In the genomic region with DNA sequence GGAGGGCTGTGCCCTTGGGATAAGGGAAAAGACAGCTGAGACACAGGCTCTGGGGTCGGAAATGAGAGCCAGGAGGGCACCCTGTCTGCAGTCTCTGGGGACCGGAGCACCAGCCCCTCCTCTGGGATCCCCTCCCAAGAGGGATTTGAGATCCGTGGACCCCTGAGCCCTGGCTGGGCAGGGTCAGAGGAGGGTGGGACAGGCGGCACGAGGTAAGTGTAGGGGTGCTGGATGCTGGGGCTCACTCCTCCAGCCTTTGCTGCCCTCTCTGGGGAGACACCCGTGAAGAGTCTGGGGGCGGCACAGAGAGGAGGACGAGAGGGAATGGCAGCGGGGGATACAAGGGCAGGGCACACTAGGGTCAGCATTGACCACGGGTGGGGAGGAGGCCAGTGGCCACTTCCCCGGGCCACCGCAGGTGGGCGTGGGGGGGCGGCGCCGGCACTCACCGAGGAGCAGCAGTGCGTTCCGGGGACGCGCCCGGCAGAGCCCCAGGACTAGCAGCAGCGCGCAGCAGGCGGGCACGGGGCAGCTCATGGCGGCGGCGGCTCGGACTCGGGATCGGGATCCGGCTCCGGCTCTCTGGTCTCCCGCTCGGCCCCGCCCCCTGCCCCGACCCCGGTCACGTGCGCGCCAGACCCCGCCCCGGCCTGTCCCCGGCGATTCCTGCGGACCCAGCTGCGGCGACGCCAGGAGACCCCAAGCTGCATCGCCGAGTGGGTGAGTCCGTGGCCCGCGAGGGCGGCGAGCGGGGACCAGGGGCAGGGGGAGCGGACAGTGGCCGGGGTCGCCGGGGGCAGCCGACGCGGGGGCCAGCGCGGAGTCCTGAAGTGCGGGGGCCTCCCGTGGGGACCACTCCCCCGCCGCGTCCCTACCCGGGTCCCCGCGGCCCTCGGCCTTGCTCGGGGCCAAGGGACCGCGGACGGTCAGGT, we compare ENCODE assay signal across 8 cellular contexts. TPM values are rescaled to one million over a fixed set of nuclear protein-coding genes. Genes with fewer than 3 reads are reported as not detected.
DNase-seq lines count a peak whose midpoint lies in the region; ATAC-seq and TF ChIP-seq lines count a peak whose summit lies in the region.

A gene (minus strand): TSS at position 557 of the 932 bp plus-strand sequence. CDS start 20 bp downstream, at position 537.
A gene (plus strand): TSS at position 651 of the 932 bp plus-strand sequence. CDS start 1,134 bp downstream, outside the sequence.

- TF ChIP-seq EP300 in Ishikawa (IDR thresholded peaks at IDR 0.05; ENCODE audit: borderline replicate concordance): no peak

- H3K27me3 ChIP-seq in rectal smooth muscle tissue (ENCODE audit: control insufficient read depth, insufficient read depth, low read length) (no peaks in the 10 kb centered on the region), vagina (no peaks in the 10 kb centered on the region)

- peak within 1 kb of the TSS; percentile 77 for H3K27ac ChIP-seq in rectal smooth muscle tissue (ENCODE audit: low read depth, low read length)
- peak within 1 kb of the TSS; percentile 90 for H3K27ac ChIP-seq in vagina

- peak; percentile 96 for ATAC-seq in left ventricle myocardium superior

- intact Hi-C loops in left ventricle myocardium superior (cut with micrococcal nuclease): no loop called here
- intact Hi-C loops in vagina (cut with DNase I): no loop called here

- H3K9ac ChIP-seq in rectal smooth muscle tissue (ENCODE audit: low read length): peak within 1 kb of the TSS; percentile 97

- TF ChIP-seq CTCF in AG10803 (conservative IDR thresholded peaks at IDR 0.05; ENCODE audit: low read length) (no peak), vagina (IDR thresholded peaks at IDR 0.05) (no peak)

- DNase-seq in AG10803 (ENCODE audit: low read depth) (peak; percentile 52), T-helper 1 cell (peak; percentile 42 to 58 (median 56)), amygdala (lab: John Stamatoyannopoulos, UW) (peak in 50 of 56 donors; percentile 7 to 79 (median 46)), left ventricle myocardium superior (peak; percentile 90), vagina (ENCODE audit: extremely low spot score in 2 of 2) (no peak)

- TF ChIP-seq POLR2A in GM19099 (IDR thresholded peaks at IDR 0.05; ENCODE audit: extremely low read depth, insufficient read length, low read depth) (peak; percentile 30), vagina (IDR thresholded peaks at IDR 0.05) (no peak)

- H3K4me1 ChIP-seq in rectal smooth muscle tissue (ENCODE audit: control insufficient read depth, insufficient read depth, low read length) (peaks cover 9% of the 10 kb centered on the region), vagina (peaks cover 42% of the 10 kb centered on the region)

- TF ChIP-seq RAD21 in Ishikawa (IDR thresholded peaks at IDR 0.05; ENCODE audit: low read depth): no peak

- no peaks in the 10 kb centered on the region for H3K9me3 ChIP-seq in vagina

- peak within 1 kb of the TSS; percentile 85 for H3K4me3 ChIP-seq in AG10803 (ENCODE audit: low read length)
- H3K4me3 ChIP-seq in rectal smooth muscle tissue (ENCODE audit: low read length): peak within 1 kb of the TSS; percentile 90
- H3K4me3 ChIP-seq in vagina: peak within 1 kb of the TSS; percentile 77 to 88

- H3K36me3 ChIP-seq in rectal smooth muscle tissue (ENCODE audit: control insufficient read depth, insufficient read depth, low read length): peaks cover 11% of the 10 kb centered on the region
- H3K36me3 ChIP-seq in vagina: peaks cover 0 to 8% of the 10 kb centered on the region in 2 donors

TF ChIP-seq in Ishikawa, 13 proteins besides CTCF, POLR2A, EP300 and RAD21:
- TF ChIP-seq FOXM1 (IDR thresholded peaks at IDR 0.05; ENCODE audit: borderline replicate concordance, low read depth): no peak
- no peak for TF ChIP-seq TEAD4 (IDR thresholded peaks at IDR 0.05)
- TF ChIP-seq ZBTB7A (IDR thresholded peaks at IDR 0.05; ENCODE audit: low read depth): peak; percentile 92
- no peak; the same call in 1 of the 2 replicates for TF ChIP-seq TAF1 (IDR thresholded peaks at IDR 0.05; ENCODE audit: low read depth)
- peak; percentile 77; the same call in 1 of the 2 replicates for TF ChIP-seq YY1 (IDR thresholded peaks at IDR 0.05; ENCODE audit: low read depth)
- TF ChIP-seq, protein P1, sequence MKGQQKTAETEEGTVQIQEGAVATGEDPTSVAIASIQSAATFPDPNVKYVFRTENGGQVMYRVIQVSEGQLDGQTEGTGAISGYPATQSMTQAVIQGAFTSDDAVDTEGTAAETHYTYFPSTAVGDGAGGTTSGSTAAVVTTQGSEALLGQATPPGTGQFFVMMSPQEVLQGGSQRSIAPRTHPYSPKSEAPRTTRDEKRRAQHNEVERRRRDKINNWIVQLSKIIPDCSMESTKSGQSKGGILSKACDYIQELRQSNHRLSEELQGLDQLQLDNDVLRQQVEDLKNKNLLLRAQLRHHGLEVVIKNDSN (IDR thresholded peaks at IDR 0.05): peak; percentile 94
- no peak for TF ChIP-seq CEBPB (IDR thresholded peaks at IDR 0.05)
- no peak for TF ChIP-seq CREB1 (IDR thresholded peaks at IDR 0.05; ENCODE audit: low read depth)
- TF ChIP-seq EGR1 (IDR thresholded peaks at IDR 0.05): no peak
- TF ChIP-seq TCF12 (IDR thresholded peaks at IDR 0.05; ENCODE audit: low read depth): peak; percentile 6; the same call in 1 of the 2 replicates
- TF ChIP-seq, protein P2, sequence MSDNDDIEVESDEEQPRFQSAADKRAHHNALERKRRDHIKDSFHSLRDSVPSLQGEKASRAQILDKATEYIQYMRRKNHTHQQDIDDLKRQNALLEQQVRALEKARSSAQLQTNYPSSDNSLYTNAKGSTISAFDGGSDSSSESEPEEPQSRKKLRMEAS (IDR thresholded peaks at IDR 0.05): peak; percentile 62
- TF ChIP-seq, protein P3, sequence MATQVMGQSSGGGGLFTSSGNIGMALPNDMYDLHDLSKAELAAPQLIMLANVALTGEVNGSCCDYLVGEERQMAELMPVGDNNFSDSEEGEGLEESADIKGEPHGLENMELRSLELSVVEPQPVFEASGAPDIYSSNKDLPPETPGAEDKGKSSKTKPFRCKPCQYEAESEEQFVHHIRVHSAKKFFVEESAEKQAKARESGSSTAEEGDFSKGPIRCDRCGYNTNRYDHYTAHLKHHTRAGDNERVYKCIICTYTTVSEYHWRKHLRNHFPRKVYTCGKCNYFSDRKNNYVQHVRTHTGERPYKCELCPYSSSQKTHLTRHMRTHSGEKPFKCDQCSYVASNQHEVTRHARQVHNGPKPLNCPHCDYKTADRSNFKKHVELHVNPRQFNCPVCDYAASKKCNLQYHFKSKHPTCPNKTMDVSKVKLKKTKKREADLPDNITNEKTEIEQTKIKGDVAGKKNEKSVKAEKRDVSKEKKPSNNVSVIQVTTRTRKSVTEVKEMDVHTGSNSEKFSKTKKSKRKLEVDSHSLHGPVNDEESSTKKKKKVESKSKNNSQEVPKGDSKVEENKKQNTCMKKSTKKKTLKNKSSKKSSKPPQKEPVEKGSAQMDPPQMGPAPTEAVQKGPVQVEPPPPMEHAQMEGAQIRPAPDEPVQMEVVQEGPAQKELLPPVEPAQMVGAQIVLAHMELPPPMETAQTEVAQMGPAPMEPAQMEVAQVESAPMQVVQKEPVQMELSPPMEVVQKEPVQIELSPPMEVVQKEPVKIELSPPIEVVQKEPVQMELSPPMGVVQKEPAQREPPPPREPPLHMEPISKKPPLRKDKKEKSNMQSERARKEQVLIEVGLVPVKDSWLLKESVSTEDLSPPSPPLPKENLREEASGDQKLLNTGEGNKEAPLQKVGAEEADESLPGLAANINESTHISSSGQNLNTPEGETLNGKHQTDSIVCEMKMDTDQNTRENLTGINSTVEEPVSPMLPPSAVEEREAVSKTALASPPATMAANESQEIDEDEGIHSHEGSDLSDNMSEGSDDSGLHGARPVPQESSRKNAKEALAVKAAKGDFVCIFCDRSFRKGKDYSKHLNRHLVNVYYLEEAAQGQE (IDR thresholded peaks at IDR 0.05; ENCODE audit: low read depth): no peak
- no peak for TF ChIP-seq NFIC (IDR thresholded peaks at IDR 0.05)

RNA-seq across cellular contexts. Expression of the first gene that starts in this region (rescaled TPM):
- 11.4 TPM for total RNA-seq in left ventricle myocardium superior
- 47.6 TPM for total RNA-seq in vagina

RNA-seq across cellular contexts. Expression of the second gene that starts in this region (rescaled TPM):
- 10.6 TPM for total RNA-seq in left ventricle myocardium superior
- 22.8 TPM for total RNA-seq in vagina

Comparison
In these comparisons a context has a peak if more than half of its experiments do, and no peak if none do; other contexts are left out.
1. DNase-seq: peak in AG10803 (single experiment), T-helper 1 cell (5 of 5), amygdala (50 of 56) and left ventricle myocardium superior (single experiment); none in vagina (0 of 2).
2. Peak in every context shown above with its lines, with median percentiles within 50 percentile points of each other: H3K4me3 ChIP-seq.